In the genomic region with DNA sequence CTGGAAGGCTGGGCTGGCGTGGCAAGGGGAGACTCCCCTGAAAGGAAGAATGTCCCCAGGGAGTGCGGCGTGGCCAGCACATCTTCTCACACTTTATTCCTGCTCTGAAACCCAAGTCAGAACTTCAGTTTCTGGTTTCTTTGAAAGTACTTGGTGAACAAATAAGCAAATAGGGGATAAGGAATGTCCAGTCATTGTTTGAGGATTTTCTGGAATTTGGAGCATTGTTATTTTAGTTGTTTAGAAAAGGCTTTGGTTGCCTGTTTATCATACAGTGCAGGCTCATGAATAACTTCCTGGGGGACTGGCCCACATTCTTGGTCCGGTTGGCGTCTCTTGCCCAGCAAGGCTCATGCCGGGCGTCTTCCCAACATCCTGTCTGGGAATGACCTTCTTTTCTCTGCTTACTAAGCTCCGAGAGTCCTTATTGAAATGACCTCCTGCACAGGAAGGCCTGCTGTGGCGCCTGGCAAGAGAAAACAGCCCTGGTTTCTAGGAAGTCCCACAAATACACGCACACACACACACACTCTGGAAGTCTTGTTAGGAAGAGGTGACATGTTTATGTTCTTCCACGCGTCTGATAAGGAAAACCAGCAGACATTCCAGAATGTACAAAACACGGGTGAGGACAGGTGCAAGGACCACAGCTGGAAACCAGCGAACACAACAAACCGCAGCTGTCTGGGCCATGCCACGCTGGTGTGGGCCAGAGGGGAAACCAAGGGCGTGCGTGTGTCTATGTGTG, we compare ENCODE assay signal across 8 cellular contexts.
DNase-seq lines count a peak whose midpoint lies in the region; ATAC-seq, FAIRE-seq and TF ChIP-seq lines count a peak whose summit lies in the region.
"Had no signal": no experiment of that assay in that cellular context is flagged by ENCODE, and none has a peak within 500 bp of the region (broad histone marks: within the 10 kb centered on the region; RNA-seq: fewer than 3 reads in every experiment).

No MANE protein-coding gene starts in this region.

- no peak overlapping the region for H3K27ac Mint-ChIP-seq in activated CD4-positive, alpha-beta T cell treated with anti-CD3 and anti-CD28 coated beads, Interleukin-2, amount 10 ng/mL, durations not matched to agents 7 days and 5 days
- H3K27ac Mint-ChIP-seq: immature natural killer cell had no signal

- H3K4me1 ChIP-seq in tibial artery: peaks cover 0 to 67% (median 34%) of the 10 kb centered on the region in 4 donors

- no peak overlapping the region for H3K4me3 ChIP-seq in tibial artery

- CTCF ChIA-PET in activated CD4-positive, alpha-beta T cell treated with anti-CD3 and anti-CD28 coated beads, Interleukin-2, amount 10 ng/mL, durations not matched to agents 7 days and 5 days (lab: Charles Lee): no interaction called here

- no peaks in the 10 kb centered on the region for H3K9me3 ChIP-seq in tibial artery

- ATAC-seq in left lobe of liver (peak; percentile 55), GM19463 (IDR thresholded peaks at IDR 0.05; ENCODE audit: unreplicated experiment) (no peak)

- H3K9me3 Mint-ChIP-seq in activated CD4-positive, alpha-beta T cell treated with anti-CD3 and anti-CD28 coated beads, Interleukin-2, amount 10 ng/mL, durations not matched to agents 7 days and 5 days: no peaks in the 10 kb centered on the region
- H3K9me3 Mint-ChIP-seq: immature natural killer cell had no signal

- H3K36me3 Mint-ChIP-seq in activated CD4-positive, alpha-beta T cell treated with anti-CD3 and anti-CD28 coated beads, Interleukin-2, amount 10 ng/mL, durations not matched to agents 7 days and 5 days (ENCODE audit: low read depth): no peaks in the 10 kb centered on the region
- H3K36me3 Mint-ChIP-seq: immature natural killer cell had no signal

- intact Hi-C loops in tibial artery (cut with DNase I; ENCODE audit: low total_unique reads): no loop called here

- H3K36me3 ChIP-seq in tibial artery: no peaks in the 10 kb centered on the region

- no peaks in the 10 kb centered on the region for H3K27me3 ChIP-seq in tibial artery

- no peak overlapping the region for H3K4me3 Mint-ChIP-seq in activated CD4-positive, alpha-beta T cell treated with anti-CD3 and anti-CD28 coated beads, Interleukin-2, amount 10 ng/mL, durations not matched to agents 7 days and 5 days
- H3K4me3 Mint-ChIP-seq: immature natural killer cell had no signal

- H3K27me3 Mint-ChIP-seq in activated CD4-positive, alpha-beta T cell treated with anti-CD3 and anti-CD28 coated beads, Interleukin-2, amount 10 ng/mL, durations not matched to agents 7 days and 5 days: peaks cover 2% of the 10 kb centered on the region

- FAIRE-seq in HTR-8/SVneo (lab: Jason Lieb, UNC): peak; percentile 23

- POLR2A ChIA-PET in activated CD4-positive, alpha-beta T cell treated with anti-CD3 and anti-CD28 coated beads, Interleukin-2, amount 10 ng/mL, durations not matched to agents 7 days and 5 days (lab: Charles Lee): no interaction called here

- no peak for TF ChIP-seq CTCF in tibial artery (IDR thresholded peaks at IDR 0.05)

- DNase-seq in HTR-8/SVneo (ENCODE audit: insufficient read length, low spot score): peak; percentile 57
- DNase-seq in cerebellar cortex (ENCODE audit: low spot score): peak; percentile 51
- DNase-seq in left lobe of liver (ENCODE audit: low spot score): no peak
- DNase-seq in tibial artery: peak; percentile 45 to 79
- DNase-seq in activated CD4-positive, alpha-beta T cell treated with anti-CD3 and anti-CD28 coated beads, Interleukin-2, amount 10 ng/mL, durations not matched to agents 7 days and 5 days: no peak
- DNase-seq in SKM-1 (lab: John Stamatoyannopoulos, UW; ENCODE audit: unreplicated experiment): no peak
- DNase-seq: immature natural killer cell had no signal

- H3K4me1 Mint-ChIP-seq in activated CD4-positive, alpha-beta T cell treated with anti-CD3 and anti-CD28 coated beads, Interleukin-2, amount 10 ng/mL, durations not matched to agents 7 days and 5 days: no peaks in the 10 kb centered on the region
- H3K4me1 Mint-ChIP-seq: immature natural killer cell had no signal

- H3K27ac ChIP-seq in tibial artery: peak overlapping the region; percentile 4 to 34

Comparison
In these comparisons a context has a peak if more than half of its experiments do, and no peak if none do; other contexts are left out.
1. DNase-seq: peak in HTR-8/SVneo (single experiment), cerebellar cortex (single experiment) and tibial artery (2 of 2); none in left lobe of liver (single experiment), activated CD4-positive, alpha-beta T cell treated with anti-CD3 and anti-CD28 coated beads, Interleukin-2, amount 10 ng/mL, durations not matched to agents 7 days and 5 days (single experiment) and SKM-1 (single experiment).